ENCODE assay signal across 12 cellular contexts in the genomic region with DNA sequence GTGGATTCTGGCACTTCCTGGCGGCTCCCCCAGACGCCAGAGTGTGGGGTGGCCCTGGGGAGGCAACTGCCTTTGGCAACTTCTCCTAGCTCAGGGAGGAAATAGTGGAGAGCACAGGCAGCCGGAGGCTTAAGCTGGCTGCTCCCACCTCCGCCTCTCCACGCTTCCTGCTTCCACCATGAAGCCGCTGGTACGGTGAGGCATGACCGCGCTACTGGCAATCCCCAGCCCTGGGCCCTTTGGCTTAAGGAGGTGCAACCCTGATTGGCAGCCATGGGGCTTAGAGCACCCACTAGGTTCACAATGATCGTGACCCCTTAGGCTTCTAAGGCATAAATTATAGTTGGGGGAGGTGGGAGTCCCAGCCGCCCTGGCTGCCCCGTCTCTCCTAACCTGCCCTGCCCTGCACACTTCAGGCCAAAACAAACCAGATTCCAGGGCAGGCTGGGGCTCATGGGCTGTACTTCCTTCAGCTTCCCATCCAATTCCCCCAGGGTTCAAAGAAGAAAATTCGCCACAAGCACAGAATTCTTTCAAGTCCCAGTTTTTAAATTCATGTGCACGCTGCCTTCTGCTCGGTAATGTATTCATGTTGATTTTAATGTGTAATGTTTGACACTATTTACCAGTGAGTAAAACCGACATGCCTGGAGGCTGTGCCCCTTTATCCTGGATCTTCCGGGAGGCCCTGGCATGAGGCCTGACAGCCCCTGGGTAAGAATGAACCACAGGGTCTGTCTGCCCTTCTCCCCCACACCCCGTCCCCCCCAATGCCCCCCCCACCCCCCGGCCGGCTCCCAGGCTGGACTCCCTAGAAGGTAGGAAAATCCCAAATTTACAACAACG.
DNase-seq lines count a peak whose midpoint lies in the region; ATAC-seq, FAIRE-seq and TF ChIP-seq lines count a peak whose summit lies in the region.
"Had no signal": no experiment of that assay in that cellular context is flagged by ENCODE, and none has a peak within 500 bp of the region (broad histone marks: within the 10 kb centered on the region; RNA-seq: fewer than 3 reads in every experiment).

No MANE protein-coding gene starts in this region.

- H3K27ac ChIP-seq in SJCRH30 = no peak overlapping the region
- H3K27ac ChIP-seq in heart left ventricle = peak overlapping the region in 1 of 12 donors; percentile 19
- H3K27ac ChIP-seq in trophoblast cell (ENCODE audit: low read depth, low read length) = no peak overlapping the region
- H3K27ac ChIP-seq: prostate gland had no signal

- 62 to 68% (median 64%) methylated on average over 19 to 21 of the region's 21 CpGs for WGBS in heart left ventricle, 4 donors
- WGBS in trophoblast cell (ENCODE audit: extremely low coverage, insufficient coverage, insufficient read length) = no CpG with 5 or more reads among the region's 21 CpGs

- H2BK5ac ChIP-seq in trophoblast cell (ENCODE audit: low read depth, low read length, poor library complexity) = no peak overlapping the region

- no peak for TF ChIP-seq POLR2A in heart left ventricle (IDR thresholded peaks at IDR 0.05)

- intact Hi-C loops in heart left ventricle (cut with DNase I) = no loop called here

- no peaks in the 10 kb centered on the region for H3K79me2 ChIP-seq in trophoblast cell (ENCODE audit: control insufficient read depth, insufficient read depth, low read length, poor library complexity)

- H4K12ac ChIP-seq in trophoblast cell (ENCODE audit: low read depth, low read length) = no peak overlapping the region

- TF ChIP-seq CTCF in heart left ventricle (IDR thresholded peaks at IDR 0.05) = no peak

- no peak overlapping the region for H3K9ac ChIP-seq in trophoblast cell (ENCODE audit: low read length)

- DNase-seq in DMS 273 (lab: John Stamatoyannopoulos, UW; ENCODE audit: unreplicated experiment) (peak; percentile 94), SJCRH30 (peak; percentile 71 to 75), heart left ventricle (peak in 4 of 5 donors; percentile 42 to 55 (median 45)), trophoblast cell (peak in 1 of 2 donors; percentile 28), HTR-8/SVneo (ENCODE audit: insufficient read length, low spot score) (no peak), iPS-NIHi11 (ENCODE audit: low spot score) (no peak), GM19239 (ENCODE audit: insufficient read length, low spot score) (no peak), activated gamma-delta T cell (lab: John Stamatoyannopoulos, UW) (no peak)
- DNase-seq: activated T-cell treated with anti-CD3 and anti-CD28 coated beads, Interleukin-2, amount 50 U/mL, for 48 hours; NCI-H2171 had no signal

- peak; percentile 25 to 84 (median 78) for ATAC-seq in heart left ventricle

- H3K27me3 ChIP-seq in SJCRH30 (no peaks in the 10 kb centered on the region), heart left ventricle (peaks cover 0 to 4% (median 0%) of the 10 kb centered on the region in 9 donors), trophoblast cell (ENCODE audit: insufficient read depth, low read length) (no peaks in the 10 kb centered on the region)

- no peak overlapping the region for H2AK5ac ChIP-seq in trophoblast cell (ENCODE audit: low read length)

- no peak overlapping the region for H3K23ac ChIP-seq in trophoblast cell (ENCODE audit: low read length)

- H3K4me3 ChIP-seq in SJCRH30 (peak overlapping the region; percentile 59), heart left ventricle (peak overlapping the region in 10 of 12 donors; percentile 12 to 56 (median 40)), trophoblast cell (ENCODE audit: low read depth, low read length) (no peak overlapping the region)
- H3K4me3 ChIP-seq: prostate gland had no signal

- FAIRE-seq in HTR-8/SVneo (lab: Jason Lieb, UNC) = no peak
- FAIRE-seq in GM19239 (lab: Jason Lieb, UNC) = no peak
- FAIRE-seq: GM18507 had no signal

- H3K36me3 ChIP-seq in SJCRH30 (no peaks in the 10 kb centered on the region), heart left ventricle (no peaks in the 10 kb centered on the region), trophoblast cell (ENCODE audit: control insufficient read depth in 1 of 2, insufficient read depth in 2 of 2, low read length in 2 of 2) (no peaks in the 10 kb centered on the region)
- H3K36me3 ChIP-seq: prostate gland had no signal

- H3K4me1 ChIP-seq in SJCRH30 = no peaks in the 10 kb centered on the region
- H3K4me1 ChIP-seq in heart left ventricle = peaks cover 0 to 23% (median 3%) of the 10 kb centered on the region in 12 donors
- peaks cover 3 to 4% of the 10 kb centered on the region in 2 experiments for H3K4me1 ChIP-seq in trophoblast cell (ENCODE audit: control insufficient read depth in 1 of 2, insufficient read depth in 2 of 2, low read length in 2 of 2)
- H3K4me1 ChIP-seq: prostate gland had no signal

- H3K4ac ChIP-seq in trophoblast cell (ENCODE audit: low read depth, low read length) = no peak overlapping the region

- H3K18ac ChIP-seq in trophoblast cell (ENCODE audit: low read length) = no peak overlapping the region

- no peak overlapping the region for H4K91ac ChIP-seq in trophoblast cell (ENCODE audit: low read depth, low read length)

- H2BK12ac ChIP-seq in trophoblast cell (ENCODE audit: low read length) = no peak overlapping the region

- H3K79me1 ChIP-seq in trophoblast cell (ENCODE audit: low read length) = no peaks in the 10 kb centered on the region

- no peak overlapping the region for H3K14ac ChIP-seq in trophoblast cell (ENCODE audit: low read length)

- no peak overlapping the region for H2BK120ac ChIP-seq in trophoblast cell (ENCODE audit: insufficient read depth, low read length, poor library complexity)

- peak overlapping the region; percentile 17 for H2AFZ ChIP-seq in trophoblast cell (ENCODE audit: insufficient read depth, low read length, poor library complexity)

- no peak overlapping the region for H4K8ac ChIP-seq in trophoblast cell (ENCODE audit: low read depth, low read length)

- H3K9me3 ChIP-seq in SJCRH30 (replicated peaks) (no peaks in the 10 kb centered on the region), heart left ventricle (no peaks in the 10 kb centered on the region), trophoblast cell (ENCODE audit: insufficient read depth, low read depth, low read length) (peaks cover 2% of the 10 kb centered on the region)
- H3K9me3 ChIP-seq: prostate gland had no signal

- H3K4me2 ChIP-seq in trophoblast cell (ENCODE audit: low read length) = no peak overlapping the region

Comparison
In these comparisons a context has a peak if more than half of its experiments do, and no peak if none do; other contexts are left out.
1. DNase-seq: peak in DMS 273 (single experiment), SJCRH30 (2 of 2) and heart left ventricle (4 of 5); none in HTR-8/SVneo (single experiment), iPS-NIHi11 (single experiment), GM19239 (single experiment) and activated gamma-delta T cell (single experiment).